Comparison of ENCODE assay signal across 1 cellular context in genomic region chr16:10678655-10679054, GRCh38.
TF ChIP-seq lines count a peak whose summit lies in the region.

No MANE protein-coding gene starts in this region.

TF ChIP-seq in H1, 55 proteins besides CTCF, POLR2A, EP300 and RAD21:
- TF ChIP-seq ATF3 (IDR thresholded peaks at IDR 0.05; ENCODE audit: insufficient read depth, low read depth, low read length) (no peak), SP1 (IDR thresholded peaks at IDR 0.05; ENCODE audit: low read depth, low read length) (0 out of 2 replicates have a peak, but pooled peaks have one; percentile 18), SP2 (IDR thresholded peaks at IDR 0.05; ENCODE audit: low read length) (no peak)
